ENCODE assay signal across 1 cellular context in the genomic region with DNA sequence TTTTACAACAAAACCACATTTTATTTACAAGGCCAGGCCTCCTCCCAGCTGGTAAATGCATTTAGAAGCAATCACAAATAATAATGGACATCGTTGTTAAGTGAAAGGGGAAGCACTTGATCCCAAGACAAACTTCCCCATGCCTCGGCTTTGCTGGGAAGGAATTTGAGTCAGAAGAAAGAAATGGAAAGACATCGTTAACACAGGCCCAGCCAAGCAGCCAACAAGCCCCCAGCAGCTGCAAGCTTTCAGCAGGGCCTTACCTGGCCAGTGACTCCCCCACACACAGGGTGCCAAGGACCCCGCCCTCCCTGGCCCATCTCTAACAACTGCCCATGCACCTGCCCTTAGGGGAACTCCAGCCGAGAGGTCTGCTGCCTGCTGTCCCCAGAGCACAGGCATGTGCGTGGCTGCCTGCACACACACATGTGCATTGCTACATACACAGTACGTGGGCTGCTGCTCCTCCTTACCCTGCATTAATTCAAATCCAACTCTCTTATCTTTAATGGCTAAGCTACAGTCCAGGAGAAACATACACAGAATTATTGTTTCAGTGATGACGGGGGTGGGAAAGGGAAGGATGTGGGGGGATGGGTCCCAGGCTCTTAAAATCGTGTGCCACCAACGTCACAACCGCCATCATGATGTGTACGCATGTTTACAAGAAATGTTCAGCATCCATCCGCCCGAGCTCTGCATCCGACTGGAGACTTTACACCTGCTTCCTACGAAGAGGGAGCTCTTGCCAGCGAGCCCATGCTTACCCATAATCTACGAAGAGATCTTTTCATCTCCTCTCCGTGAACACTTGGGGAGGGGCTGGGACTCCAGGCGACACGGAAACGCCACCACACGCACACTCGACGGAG.
TF ChIP-seq lines count a peak whose summit lies in the region.

No MANE protein-coding gene starts in this region.

TF ChIP-seq in H1, 55 proteins besides CTCF, POLR2A, EP300 and RAD21:
- no peak for TF ChIP-seq BCL11A (IDR thresholded peaks at IDR 0.05; ENCODE audit: low read depth in 2 of 2, low read length in 2 of 2)
- no peak for TF ChIP-seq E2F6 (IDR thresholded peaks at IDR 0.05)
- TF ChIP-seq SIX5 (IDR thresholded peaks at IDR 0.05; ENCODE audit: low read depth, low read length) = no peak
- TF ChIP-seq HDAC6 (IDR thresholded peaks at IDR 0.05; ENCODE audit: low read depth, low read length) = no peak
- TF ChIP-seq USF2 (IDR thresholded peaks at IDR 0.05; ENCODE audit: low read length) = no peak
- TF ChIP-seq TEAD4 (IDR thresholded peaks at IDR 0.05; ENCODE audit: low read depth, low read length) = no peak
- no peak for TF ChIP-seq RXRA (IDR thresholded peaks at IDR 0.05; ENCODE audit: insufficient read depth, low read depth, low read length)
- TF ChIP-seq SP1 (IDR thresholded peaks at IDR 0.05; ENCODE audit: low read depth, low read length) = no peak
- no peak for TF ChIP-seq SRF (IDR thresholded peaks at IDR 0.05; ENCODE audit: low read depth, low read length)
- no peak for TF ChIP-seq SP2 (IDR thresholded peaks at IDR 0.05; ENCODE audit: low read length)
- TF ChIP-seq KDM1A (IDR thresholded peaks at IDR 0.05; ENCODE audit: borderline replicate concordance, low read length) = no peak
